Comparison of ENCODE assay signal across 1 cellular context in genomic region chr10:34743804-34744203, GRCh38.
TF ChIP-seq lines count a peak whose summit lies in the region.

No MANE protein-coding gene starts in this region.

TF ChIP-seq in SK-N-SH, 30 proteins besides CTCF, POLR2A, EP300 and RAD21 (continued from another document):
- no peak for TF ChIP-seq IRF3 (IDR thresholded peaks at IDR 0.05; ENCODE audit: low read depth, low read length)
